Comparison of ENCODE assay signal across 8 cellular contexts in the genomic region with DNA sequence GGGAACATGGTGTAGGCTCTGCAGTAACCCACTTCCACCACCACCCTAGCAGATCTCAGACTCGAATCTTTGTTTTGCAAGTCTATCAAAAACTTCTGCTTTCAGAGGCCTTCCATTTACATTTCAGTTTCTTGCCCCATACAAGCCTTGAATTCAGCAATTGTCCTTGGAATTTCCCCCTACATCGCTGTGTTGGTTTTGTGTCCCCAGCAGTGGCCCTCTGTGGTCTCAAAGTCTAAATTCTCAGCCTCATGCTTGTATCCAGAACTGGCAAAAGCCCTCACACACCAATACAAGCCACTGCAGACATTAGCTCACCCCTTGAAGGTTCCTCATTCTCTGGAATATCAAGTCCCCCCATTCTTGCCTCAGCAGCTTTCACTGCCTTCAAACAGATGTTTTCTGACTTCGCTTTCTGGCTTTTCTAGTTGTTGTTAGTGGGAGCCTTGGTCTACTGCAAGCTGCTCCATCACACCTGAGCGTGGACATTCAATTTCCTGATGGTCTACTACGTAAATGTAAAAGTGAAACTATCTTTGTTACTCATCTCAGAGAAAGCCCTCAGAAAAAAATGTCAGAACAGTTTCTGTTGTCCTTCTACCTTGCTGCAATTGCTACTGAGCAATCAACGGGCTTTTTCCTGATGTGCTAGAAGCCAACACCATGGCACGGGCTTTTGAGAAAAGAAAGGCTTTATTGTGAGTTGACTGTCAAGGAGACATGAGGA. TPM values are rescaled to one million over a fixed set of nuclear protein-coding genes. Genes with fewer than 3 reads are reported as not detected.
A peak's percentile ranks its signal among the peaks of the same experiment; 100 is the strongest.
DNase-seq lines count a peak whose midpoint lies in the region; ATAC-seq, FAIRE-seq and TF ChIP-seq lines count a peak whose summit lies in the region.

No MANE protein-coding gene starts in this region.

- H3K36me3 Mint-ChIP-seq in memory B cell = peaks cover 1% of the 10 kb centered on the region

- peak overlapping the region; percentile 54 for H3K4me3 Mint-ChIP-seq in memory B cell

- no peaks in the 10 kb centered on the region for H3K36me3 ChIP-seq in body of pancreas (replicated peaks in 1 of 2; ENCODE audit: insufficient read depth in 1 of 2, low read depth in 2 of 2)

- peaks cover 21% of the 10 kb centered on the region for H3K4me1 Mint-ChIP-seq in memory B cell

- WGBS in body of pancreas, 2 donors = 56 to 72% methylated on average over 7 of the region's 7 CpGs

- ATAC-seq in GM21825 (IDR thresholded peaks at IDR 0.05; ENCODE audit: unreplicated experiment) (peak; percentile 36), memory B cell (ENCODE audit: low read depth) (peak; percentile 15), GM19324 (IDR thresholded peaks at IDR 0.05; ENCODE audit: low FRiP score, unreplicated experiment) (no peak), body of pancreas (no peak)

- FAIRE-seq in GM12892 (lab: Jason Lieb, UNC) = peak; percentile 78

- H3K27me3 ChIP-seq in body of pancreas = no peaks in the 10 kb centered on the region

- H3K4me3 ChIP-seq in NB4 (ENCODE audit: low read depth, low read length) (no peak overlapping the region), body of pancreas (no peak overlapping the region)

- H3K27ac ChIP-seq in body of pancreas = peak overlapping the region in 1 of 4 donors; percentile 40

- H3K27me3 Mint-ChIP-seq in memory B cell = no peaks in the 10 kb centered on the region

- peak; percentile 4 for TF ChIP-seq CTCF in NB4 (IDR thresholded peaks at IDR 0.05; ENCODE audit: low read depth, low read length)
- no peak for TF ChIP-seq CTCF in body of pancreas (IDR thresholded peaks at IDR 0.05)

- intact Hi-C loops in body of pancreas (cut with DNase I) = no loop called here

- H3K9me3 ChIP-seq in body of pancreas = no peaks in the 10 kb centered on the region

- peak overlapping the region; percentile 89 for H3K27ac Mint-ChIP-seq in memory B cell

- no peak for DNase-seq in GM12892 (ENCODE audit: insufficient read length)
- DNase-seq in NB4 (ENCODE audit: low read depth) = peak; percentile 60
- peak in 1 of 2 donors; percentile 10 for DNase-seq in memory B cell (ENCODE audit: low spot score in 2 of 2)
- DNase-seq in iPS-NIHi7 (ENCODE audit: extremely low spot score) = no peak
- no peak for DNase-seq in body of pancreas
- no peak for DNase-seq in A172 (ENCODE audit: low spot score)

- TF ChIP-seq POLR2A in GM12892 (IDR thresholded peaks at IDR 0.05; ENCODE audit: low read depth, low read length) (no peak), NB4 (IDR thresholded peaks at IDR 0.05; ENCODE audit: extremely low read depth, insufficient read length) (no peak), body of pancreas (IDR thresholded peaks at IDR 0.05) (no peak)

- peaks cover 2% of the 10 kb centered on the region for H3K9me3 Mint-ChIP-seq in memory B cell

- peaks cover 18% of the 10 kb centered on the region for H3K4me1 ChIP-seq in body of pancreas

RNA-seq across cellular contexts. Expression of a gene that starts 1.8 kb away (rescaled TPM):
- polyA plus RNA-seq in GM12892 (2012; ENCODE audit: missing spikeins) = 46.7 TPM
- 10 to 100 TPM; 36.8 to 43.8 TPM for total RNA-seq in body of pancreas
- total RNA-seq in A172 (2014; rRNA removed; shearing (Covaris generic)) = 48.5 and 58.0 TPM in 2 replicates

Comparison
In these comparisons a context has a peak if more than half of its experiments do, and no peak if none do; other contexts are left out.
1. ATAC-seq: peak in GM21825 (single experiment) and memory B cell (single experiment); none in GM19324 (single experiment) and body of pancreas (single experiment).